ENCODE assay signal across 14 cellular contexts in the genomic region with DNA sequence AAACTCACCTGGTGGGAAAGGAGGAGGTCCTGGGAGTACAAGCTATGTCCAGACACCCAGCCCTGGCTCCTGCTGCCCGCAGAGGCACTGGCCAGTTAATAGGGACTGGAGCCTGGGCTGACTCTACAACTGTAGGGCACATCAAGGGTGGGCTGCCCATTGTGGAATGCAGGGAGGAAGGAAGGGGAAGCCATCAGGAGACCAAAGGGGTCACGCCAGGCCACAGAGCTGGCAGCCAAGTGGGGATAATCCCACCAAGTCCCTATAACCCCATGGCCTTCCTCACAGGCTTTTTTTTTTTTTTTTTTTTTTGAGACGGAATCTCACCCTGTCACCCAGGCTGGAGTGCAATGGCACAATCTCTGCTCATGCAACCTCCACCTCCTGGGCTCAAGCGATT. TPM values are rescaled to one million over a fixed set of nuclear protein-coding genes. Genes with fewer than 3 reads are reported as not detected.
"Had no signal": no experiment of that assay in that cellular context is flagged by ENCODE, and none has a peak within 500 bp of the region (broad histone marks: within the 10 kb centered on the region; RNA-seq: fewer than 3 reads in every experiment).

No MANE protein-coding gene starts in this region.

- H3K9me3 ChIP-seq: breast epithelium, Peyer's patch, SJSA1 had no signal

- ATAC-seq: activated T-cell treated with anti-CD3 and anti-CD28 coated beads, Interleukin-2, amount 50 U/mL, for 4 hours had no signal

- DNase-seq: activated B cell treated with CpG ODN at 0.5 μM for 24 hours; activated CD4-positive, alpha-beta memory T cell treated with anti-CD3 and anti-CD28 coated beads for 36 hours; activated CD4-positive, alpha-beta T cell treated with anti-CD3 and anti-CD28 coated beads for 1 hour; activated CD4-positive, alpha-beta T cell treated with anti-CD3 and anti-CD28 coated beads, Interleukin-2, amount 10 ng/mL, durations not matched to agents 7 days and 5 days; activated CD8-positive, alpha-beta memory T cell treated with anti-CD3 and anti-CD28 coated beads for 24 hours; activated effector memory CD4-positive, alpha-beta T cell treated with anti-CD3 and anti-CD28 coated beads, Interleukin-2, amount 50 U/mL, for 16 hours; activated naive CD4-positive, alpha-beta T cell treated with Interleukin-2 at 50 U/mL for 16 hours; activated T-cell treated with anti-CD3 and anti-CD28 coated beads, Interleukin-2, amount 50 U/mL, for 4 hours; NCI-H1417 treated with DMSO at 0.1 percent for 48 hours; NCI-H526 treated with DMSO at 0.1 percent for 48 hours had no signal

- H3K27ac ChIP-seq: breast epithelium, KMS-11, Peyer's patch, SJSA1 had no signal

- H3K4me1 ChIP-seq: breast epithelium, SJSA1 had no signal

- H3K27me3 ChIP-seq: breast epithelium, Peyer's patch, SJSA1 had no signal

- H3K36me3 ChIP-seq: breast epithelium, SJSA1 had no signal

- H3K4me3 ChIP-seq: breast epithelium, Peyer's patch, SJSA1 had no signal

RNA-seq across cellular contexts. Expression of a gene that starts 14.9 kb away (rescaled TPM):
- total RNA-seq: SJSA1 had no signal
